ENCODE assay signal across 1 cellular context in the genomic region with DNA sequence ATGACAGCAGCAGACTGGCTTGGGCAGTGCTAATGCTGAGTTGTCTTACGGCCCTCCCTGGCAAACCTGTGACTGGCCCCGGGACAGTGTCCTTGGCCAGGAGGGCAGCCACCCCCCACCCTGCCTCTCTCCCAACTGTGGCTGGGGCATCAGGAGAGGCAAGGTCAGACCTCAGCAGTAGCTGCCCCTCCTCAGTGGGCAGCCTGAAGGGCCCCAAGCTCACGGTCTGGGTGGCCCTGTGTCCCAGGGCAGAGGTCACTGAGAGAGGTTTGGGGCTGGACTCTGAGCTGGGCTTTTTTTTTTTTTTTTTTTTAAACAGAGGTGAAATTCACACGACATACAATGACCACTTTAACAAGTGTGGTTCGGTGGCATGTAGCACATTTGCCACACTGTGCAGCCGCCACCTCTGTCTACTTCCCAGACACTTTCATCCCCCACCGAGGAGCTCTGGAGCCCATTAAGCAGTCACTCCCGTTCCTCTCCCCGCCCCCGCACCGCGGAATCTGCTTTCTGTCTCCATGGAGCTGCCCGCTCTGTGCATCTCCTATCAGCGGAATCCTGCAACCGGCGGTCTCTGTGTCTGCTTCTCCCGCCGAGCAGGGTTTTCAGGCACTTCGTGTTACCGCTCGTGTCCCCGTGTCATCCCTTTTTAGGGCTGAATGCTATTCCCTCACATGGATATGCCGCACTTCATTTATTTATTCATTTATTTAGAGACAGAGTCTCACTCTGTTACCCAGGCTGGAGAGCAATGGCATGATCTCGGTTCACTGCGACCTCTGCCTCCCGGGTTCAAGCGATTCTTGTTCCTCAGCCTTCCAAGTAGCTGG.
TF ChIP-seq lines count a peak whose summit lies in the region.

No MANE protein-coding gene starts in this region.

TF ChIP-seq in K562, 482 proteins besides CTCF, POLR2A, EP300 and RAD21 (continued from another document):
- TF ChIP-seq, protein P1, sequence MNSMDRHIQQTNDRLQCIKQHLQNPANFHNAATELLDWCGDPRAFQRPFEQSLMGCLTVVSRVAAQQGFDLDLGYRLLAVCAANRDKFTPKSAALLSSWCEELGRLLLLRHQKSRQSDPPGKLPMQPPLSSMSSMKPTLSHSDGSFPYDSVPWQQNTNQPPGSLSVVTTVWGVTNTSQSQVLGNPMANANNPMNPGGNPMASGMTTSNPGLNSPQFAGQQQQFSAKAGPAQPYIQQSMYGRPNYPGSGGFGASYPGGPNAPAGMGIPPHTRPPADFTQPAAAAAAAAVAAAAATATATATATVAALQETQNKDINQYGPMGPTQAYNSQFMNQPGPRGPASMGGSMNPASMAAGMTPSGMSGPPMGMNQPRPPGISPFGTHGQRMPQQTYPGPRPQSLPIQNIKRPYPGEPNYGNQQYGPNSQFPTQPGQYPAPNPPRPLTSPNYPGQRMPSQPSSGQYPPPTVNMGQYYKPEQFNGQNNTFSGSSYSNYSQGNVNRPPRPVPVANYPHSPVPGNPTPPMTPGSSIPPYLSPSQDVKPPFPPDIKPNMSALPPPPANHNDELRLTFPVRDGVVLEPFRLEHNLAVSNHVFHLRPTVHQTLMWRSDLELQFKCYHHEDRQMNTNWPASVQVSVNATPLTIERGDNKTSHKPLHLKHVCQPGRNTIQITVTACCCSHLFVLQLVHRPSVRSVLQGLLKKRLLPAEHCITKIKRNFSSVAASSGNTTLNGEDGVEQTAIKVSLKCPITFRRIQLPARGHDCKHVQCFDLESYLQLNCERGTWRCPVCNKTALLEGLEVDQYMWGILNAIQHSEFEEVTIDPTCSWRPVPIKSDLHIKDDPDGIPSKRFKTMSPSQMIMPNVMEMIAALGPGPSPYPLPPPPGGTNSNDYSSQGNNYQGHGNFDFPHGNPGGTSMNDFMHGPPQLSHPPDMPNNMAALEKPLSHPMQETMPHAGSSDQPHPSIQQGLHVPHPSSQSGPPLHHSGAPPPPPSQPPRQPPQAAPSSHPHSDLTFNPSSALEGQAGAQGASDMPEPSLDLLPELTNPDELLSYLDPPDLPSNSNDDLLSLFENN (IDR thresholded peaks at IDR 0.05; ENCODE audit: low read depth in 2 of 2, low read length in 2 of 2) = no peak
TF ChIP-seq in K562: peak in this region for 2.
